Comparison of ENCODE assay signal across 8 cellular contexts in the genomic region with DNA sequence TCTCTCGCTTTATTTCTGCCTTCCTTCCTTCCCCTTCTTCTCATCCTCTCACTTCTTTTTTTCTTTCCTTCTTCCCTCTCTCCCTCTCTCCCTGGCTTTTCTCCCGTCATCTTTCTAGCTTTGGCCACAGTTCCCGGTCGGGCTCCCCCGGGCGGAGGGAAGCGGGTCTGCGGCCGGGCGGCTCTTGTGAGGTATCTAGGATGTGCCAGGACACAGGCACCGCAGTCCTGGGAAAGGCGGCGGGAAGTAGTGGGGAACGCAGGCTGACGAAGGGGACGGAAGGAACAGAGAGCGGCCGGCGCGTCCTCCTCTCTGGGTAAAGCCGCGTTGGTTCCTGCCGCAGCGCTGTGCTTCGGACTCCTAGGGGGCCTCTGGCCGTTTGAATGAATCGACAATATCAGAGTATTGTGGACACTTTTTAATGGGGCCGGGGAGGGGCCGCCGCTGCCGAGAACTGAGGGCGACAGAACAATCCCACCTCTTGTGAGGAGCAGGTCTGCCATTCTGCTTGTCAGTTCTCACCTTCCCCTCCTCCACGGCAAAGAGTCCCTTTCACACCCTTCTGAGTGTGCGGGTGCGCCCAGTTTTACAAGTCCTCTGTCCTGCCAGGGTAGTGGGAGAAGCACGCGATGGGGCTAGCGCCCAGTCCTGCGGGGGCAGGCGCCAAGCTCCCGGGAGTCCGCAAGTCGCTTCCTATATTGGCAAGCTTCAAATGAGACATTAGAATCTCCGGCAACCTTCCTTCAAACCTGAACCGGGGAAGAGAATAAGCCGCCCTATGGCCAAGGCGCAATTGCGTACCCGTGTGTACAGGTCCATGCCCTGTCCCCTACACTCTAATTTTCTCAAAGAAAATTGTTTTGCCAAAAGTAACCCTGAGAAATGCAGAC. TPM values are rescaled to one million over a fixed set of nuclear protein-coding genes. Genes with fewer than 3 reads are reported as not detected.
DNase-seq lines count a peak whose midpoint lies in the region; ATAC-seq and TF ChIP-seq lines count a peak whose summit lies in the region.

No MANE protein-coding gene starts in this region.

- H3K4me3 ChIP-seq in body of pancreas (no peak overlapping the region), tibial nerve (peak overlapping the region in 2 of 4 donors; percentile 6 to 33)

- ATAC-seq in body of pancreas (peak; percentile 47), GM21717 (IDR thresholded peaks at IDR 0.05; ENCODE audit: unreplicated experiment) (no peak), GM19035 (IDR thresholded peaks at IDR 0.05; ENCODE audit: unreplicated experiment) (no peak)

- CTCF ChIA-PET in HEK293T (lab: Yijun Ruan, JAX): interaction anchor here (0.6 to 1.4 kb wide), 8 partner anchors 10 to 516 kb away, joined by 3 to 5 read pairs (median 4); a partner anchor contains a TSS

- POLR2A ChIA-PET in HEK293T (lab: Yijun Ruan, JAX): interaction anchor here (0.6 to 5.6 kb wide), 7 partner anchors 9 to 766 kb away, joined by 3 to 70 read pairs (median 4); a partner anchor contains a TSS

- H3K36me3 ChIP-seq in body of pancreas (replicated peaks in 1 of 2; ENCODE audit: insufficient read depth in 1 of 2, low read depth in 2 of 2): no peaks in the 10 kb centered on the region
- no peaks in the 10 kb centered on the region for H3K36me3 ChIP-seq in tibial nerve

- intact Hi-C loops in body of pancreas (cut with DNase I): no loop called here

- TF ChIP-seq CTCF in body of pancreas (IDR thresholded peaks at IDR 0.05): peak; percentile 15 to 53 (median 42)
- peak in 4 of 5 experiments; percentile 13 to 36 (median 24) for TF ChIP-seq CTCF in tibial nerve (IDR thresholded peaks at IDR 0.05)

- DNase-seq in CD1c-positive myeloid dendritic cell (ENCODE audit: extremely low spot score) (peak; percentile 35), HEK293T (ENCODE audit: extremely low spot score) (peak; percentile 84), NCI-H82 treated with DMSO at 0.1 percent for 48 hours (lab: John Stamatoyannopoulos, UW; ENCODE audit: unreplicated experiment) (peak; percentile 82), body of pancreas (peak; percentile 57 to 68 (median 59)), islet precursor cell (peak; percentile 95), tibial nerve (ENCODE audit: low spot score in 2 of 2) (no peak)

- TF ChIP-seq EP300 in tibial nerve (IDR thresholded peaks at IDR 0.05): no peak

- H3K27me3 ChIP-seq in body of pancreas (peaks cover 0 to 88% of the 10 kb centered on the region in 2 donors), tibial nerve (peaks cover 12 to 100% of the 10 kb centered on the region in 2 donors)

- H3K27ac ChIP-seq in body of pancreas (no peak overlapping the region), tibial nerve (no peak overlapping the region)

- TF ChIP-seq POLR2A in body of pancreas (IDR thresholded peaks at IDR 0.05) (no peak), tibial nerve (IDR thresholded peaks at IDR 0.05) (no peak)

- peaks cover 79% of the 10 kb centered on the region for H3K4me1 ChIP-seq in body of pancreas
- peaks cover 0 to 95% (median 43%) of the 10 kb centered on the region in 4 donors for H3K4me1 ChIP-seq in tibial nerve

- H3K9me3 ChIP-seq in body of pancreas (no peaks in the 10 kb centered on the region), tibial nerve (no peaks in the 10 kb centered on the region)

- WGBS in body of pancreas, 2 donors: 1 to 3% methylated on average over 38 to 49 of the region's 49 CpGs
- 2 to 3% methylated on average over 49 of the region's 49 CpGs for WGBS in tibial nerve, 2 donors

TF ChIP-seq in HEK293T, 16 proteins besides CTCF, POLR2A, EP300 and RAD21:
- TF ChIP-seq SP1 (IDR thresholded peaks at IDR 0.05): no peak
- peak; percentile 63 for TF ChIP-seq L3MBTL2 (conservative IDR thresholded peaks at IDR 0.05)

RNA-seq across cellular contexts. Expression of a gene that starts 1.1 kb away (rescaled TPM):
- not detected for total RNA-seq in body of pancreas
- total RNA-seq in tibial nerve: 1 to 10 TPM in 1 of 4 donors, not detected in 3; 1.6 TPM

RNA-seq across cellular contexts. Expression of a gene that starts 13.6 kb away (rescaled TPM):
- total RNA-seq in body of pancreas (1 to 10 TPM; 2.1 to 3.6 TPM), tibial nerve (not detected)

Comparison
In these comparisons a context has a peak if more than half of its experiments do, and no peak if none do; other contexts are left out.
1. DNase-seq: peak in CD1c-positive myeloid dendritic cell (single experiment), HEK293T (single experiment), NCI-H82 treated with DMSO at 0.1 percent for 48 hours (single experiment), body of pancreas (4 of 4) and islet precursor cell (single experiment); none in tibial nerve (0 of 2).